Comparison of ENCODE assay signal across 8 cellular contexts in the genomic region with DNA sequence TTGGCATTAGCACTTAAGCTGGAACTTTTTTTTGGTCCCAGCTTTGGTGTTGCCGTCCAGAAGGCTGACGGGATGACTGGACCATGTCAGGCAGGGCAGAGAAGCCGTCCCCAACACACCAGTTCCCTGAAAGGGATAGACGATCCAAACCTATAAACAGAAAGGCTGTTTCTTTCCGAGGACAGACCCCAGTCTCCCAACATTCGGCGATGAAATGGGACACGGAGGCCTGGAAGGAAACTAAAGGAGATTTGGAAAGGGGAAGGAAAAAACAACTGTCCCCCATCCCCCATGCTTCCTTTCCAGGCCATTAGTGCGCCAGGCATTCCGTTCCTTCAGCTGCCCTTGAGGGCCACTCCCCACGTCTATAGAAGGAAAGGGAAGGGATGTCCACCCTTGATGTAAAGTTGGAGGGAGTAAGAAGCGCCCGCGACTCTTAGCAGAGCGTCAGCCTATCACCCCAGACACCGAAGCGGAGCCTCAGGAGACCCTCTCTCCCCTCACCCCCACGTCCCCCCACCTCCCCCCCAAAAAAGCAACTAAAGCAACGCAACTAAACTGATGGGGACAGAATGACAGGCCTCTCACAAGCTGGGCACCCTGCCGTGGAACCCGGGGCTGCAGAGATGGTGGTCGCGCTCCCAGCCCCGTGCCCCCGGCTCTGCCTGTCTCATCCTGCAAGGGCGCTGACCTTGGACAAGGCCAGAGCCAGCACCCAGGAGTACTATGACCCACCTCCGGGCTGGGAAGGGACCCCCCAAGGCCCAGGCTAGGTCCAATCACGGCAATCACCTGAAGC. TPM values are rescaled to one million over a fixed set of nuclear protein-coding genes. Genes with fewer than 3 reads are reported as not detected.
DNase-seq lines count a peak whose midpoint lies in the region; TF ChIP-seq lines count a peak whose summit lies in the region.

No MANE protein-coding gene starts in this region.

- intact Hi-C loops in vagina (cut with DNase I), result no loop called here

- H3K9me3 ChIP-seq in OCI-LY1 (ENCODE audit: low read length) (no peaks in the 10 kb centered on the region), vagina (no peaks in the 10 kb centered on the region)

- no peaks in the 10 kb centered on the region; the same call in 1 of the 2 replicates for H4K20me1 ChIP-seq in OCI-LY1 (ENCODE audit: insufficient read depth, low read length)

- no peaks in the 10 kb centered on the region for H3F3A ChIP-seq in OCI-LY1 (ENCODE audit: insufficient read depth, low read length)

- H3K27me3 ChIP-seq in OCI-LY1 (ENCODE audit: insufficient read depth, low read length) (no peaks in the 10 kb centered on the region), vagina (no peaks in the 10 kb centered on the region)

- DNase-seq in NCI-H82 (lab: John Stamatoyannopoulos, UW) (peak; percentile 45), NCI-H82 treated with DMSO at 0.1 percent for 48 hours (lab: John Stamatoyannopoulos, UW; ENCODE audit: unreplicated experiment) (no peak), coronary artery (ENCODE audit: low spot score) (peak; percentile 74), mesenteric fat pad (ENCODE audit: low spot score) (peak; percentile 73), vagina (ENCODE audit: extremely low spot score in 2 of 2) (no peak), ecto neural progenitor cell (ENCODE audit: low spot score) (no peak), NCI-H446 (lab: John Stamatoyannopoulos, UW) (no peak)

- TF ChIP-seq CTCF in OCI-LY1 (IDR thresholded peaks at IDR 0.05; ENCODE audit: low read length) (no peak), coronary artery (IDR thresholded peaks at IDR 0.05) (no peak), vagina (IDR thresholded peaks at IDR 0.05) (no peak)

- H3K9me2 ChIP-seq in OCI-LY1 (ENCODE audit: low read depth, low read length), result no peaks in the 10 kb centered on the region

- peak overlapping the region; percentile 97 for H3K4me3 ChIP-seq in OCI-LY1 (ENCODE audit: low read depth, low read length, poor library complexity, severe bottlenecking)
- H3K4me3 ChIP-seq in coronary artery, result peak overlapping the region; percentile 90
- H3K4me3 ChIP-seq in vagina, result peak overlapping the region; percentile 88 to 96

- H3K4me2 ChIP-seq in OCI-LY1 (ENCODE audit: low read length), result peak overlapping the region; percentile 86

- H3K79me2 ChIP-seq in OCI-LY1 (ENCODE audit: insufficient read depth, low read length), result 0 out of 2 replicates have a peak, but pooled peaks cover 8% of the 10 kb centered on the region

- no peaks in the 10 kb centered on the region for H3K36me3 ChIP-seq in OCI-LY1 (ENCODE audit: insufficient read depth, low read length)
- H3K36me3 ChIP-seq in vagina, result no peaks in the 10 kb centered on the region

- H3K9ac ChIP-seq in OCI-LY1 (ENCODE audit: low read length), result peak overlapping the region; percentile 76

- TF ChIP-seq POLR2A in vagina (IDR thresholded peaks at IDR 0.05), result no peak

- H2AFZ ChIP-seq in OCI-LY1 (ENCODE audit: low read length), result no peak overlapping the region

- no peak overlapping the region for H3K27ac ChIP-seq in OCI-LY1 (ENCODE audit: low read depth, low read length, poor library complexity, severe bottlenecking)
- H3K27ac ChIP-seq in coronary artery, result peak overlapping the region; percentile 76 to 93
- H3K27ac ChIP-seq in vagina, result peak overlapping the region; percentile 91

- H3K4me1 ChIP-seq in OCI-LY1 (ENCODE audit: insufficient read depth, low read length, severe bottlenecking), result peaks cover 29% of the 10 kb centered on the region
- peaks cover 61% of the 10 kb centered on the region for H3K4me1 ChIP-seq in vagina

RNA-seq across cellular contexts. Expression of a gene that starts 0.6 kb away (rescaled TPM):
- total RNA-seq in mesenteric fat pad (148 TPM), vagina (81.3 TPM)

RNA-seq across cellular contexts. Expression of a gene that starts 6.0 kb away (rescaled TPM):
- total RNA-seq in mesenteric fat pad, result 27.3 TPM
- 8.3 TPM for total RNA-seq in vagina

Comparison
In these comparisons a context has a peak if more than half of its experiments do, and no peak if none do; other contexts are left out.
1. DNase-seq: peak in NCI-H82 (single experiment), coronary artery (single experiment) and mesenteric fat pad (single experiment); none in NCI-H82 treated with DMSO at 0.1 percent for 48 hours (single experiment), vagina (0 of 2), ecto neural progenitor cell (single experiment) and NCI-H446 (0 of 2).
2. Peak in every context shown above with its lines, with median percentiles within 50 percentile points of each other: H3K4me3 ChIP-seq.